ENCODE assay signal across 18 cellular contexts in the genomic region with DNA sequence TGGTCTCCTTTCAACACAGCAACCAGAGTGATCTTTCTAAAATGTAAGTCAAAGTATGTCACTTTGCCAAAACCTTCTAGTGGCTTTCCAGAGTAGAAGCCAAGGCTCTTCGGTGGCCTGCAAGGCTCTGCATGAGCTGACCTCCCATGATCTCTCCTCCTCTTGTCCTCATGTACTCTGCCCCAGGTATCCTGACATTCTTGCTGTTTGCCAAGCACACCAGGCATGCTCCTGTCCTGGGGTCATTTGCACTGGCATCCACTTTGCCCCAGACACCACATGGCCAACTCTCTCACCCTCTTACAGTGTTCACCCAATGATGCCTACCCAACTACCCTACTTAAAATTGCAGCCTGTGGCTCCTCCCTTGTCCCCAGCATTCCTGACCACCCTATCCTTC.
"Had no signal": no experiment of that assay in that cellular context is flagged by ENCODE, and none has a peak within 500 bp of the region (broad histone marks: within the 10 kb centered on the region; RNA-seq: fewer than 3 reads in every experiment).

No MANE protein-coding gene starts in this region.

- H3K36me3 Mint-ChIP-seq: naive thymus-derived CD8-positive, alpha-beta T cell had no signal

- FAIRE-seq: endometrium, frontal cortex, islet of Langerhans, small intestine had no signal

- H3K9me3 Mint-ChIP-seq: naive thymus-derived CD8-positive, alpha-beta T cell; type B pancreatic cell had no signal

- H3K4me3 Mint-ChIP-seq: naive thymus-derived CD8-positive, alpha-beta T cell; type B pancreatic cell had no signal

- H3K9me3 ChIP-seq: heart right ventricle, lower lobe of right lung, neutrophil, right atrium auricular region, suprapubic skin, thyroid gland, uterus had no signal

- ATAC-seq: heart right ventricle; naive thymus-derived CD8-positive, alpha-beta T cell had no signal

- H3K4me3 ChIP-seq: dorsolateral prefrontal cortex, heart right ventricle, lower lobe of right lung, right atrium auricular region, suprapubic skin, thyroid gland, uterus had no signal

- H3K4me1 ChIP-seq: right atrium auricular region had no signal

- H3K27me3 ChIP-seq: dorsolateral prefrontal cortex, heart right ventricle, neutrophil, right atrium auricular region, suprapubic skin, thyroid gland, uterus had no signal

- H3K27ac Mint-ChIP-seq: naive thymus-derived CD8-positive, alpha-beta T cell; type B pancreatic cell had no signal

- H3K27ac ChIP-seq: dorsolateral prefrontal cortex, heart right ventricle, lower lobe of right lung, neutrophil, right atrium auricular region, suprapubic skin, thyroid gland, uterus had no signal

- H3K27me3 Mint-ChIP-seq: type B pancreatic cell had no signal

- H3K36me3 ChIP-seq: heart right ventricle, lower lobe of right lung, neutrophil, right atrium auricular region, suprapubic skin, thyroid gland, uterus had no signal

- DNase-seq: central memory CD4-positive, alpha-beta T cell; cortex of kidney; effector CD8-positive, alpha-beta T cell; stimulated activated naive CD4-positive, alpha-beta T cell treated with Interleukin-2 at 50 U/mL for 16 hours; uterus had no signal
